1 cellular context compared by ENCODE assay signal in the genomic region with DNA sequence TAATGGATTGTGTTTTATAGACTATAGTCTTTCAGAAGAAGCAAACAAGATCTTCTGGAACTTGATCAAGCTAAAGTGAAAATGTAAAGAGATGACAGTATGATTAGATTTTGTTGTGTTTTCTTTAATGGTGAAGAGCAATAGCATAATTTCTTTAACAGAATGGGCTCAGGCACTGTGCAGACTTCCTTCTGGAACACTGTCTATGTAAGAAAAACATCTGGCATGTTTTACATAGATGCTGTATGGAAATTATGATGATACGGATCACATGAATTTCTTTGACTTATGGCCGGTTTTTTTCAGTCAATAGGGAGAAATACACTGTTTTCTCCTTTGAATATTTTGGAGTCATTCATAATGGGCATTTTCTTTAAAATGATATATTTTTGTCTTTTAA.
TF ChIP-seq lines count a peak whose summit lies in the region.

No MANE protein-coding gene starts in this region.

TF ChIP-seq in HCT116, 20 proteins besides CTCF, POLR2A, EP300 and RAD21 (continued from another document):
- TF ChIP-seq, protein P1, sequence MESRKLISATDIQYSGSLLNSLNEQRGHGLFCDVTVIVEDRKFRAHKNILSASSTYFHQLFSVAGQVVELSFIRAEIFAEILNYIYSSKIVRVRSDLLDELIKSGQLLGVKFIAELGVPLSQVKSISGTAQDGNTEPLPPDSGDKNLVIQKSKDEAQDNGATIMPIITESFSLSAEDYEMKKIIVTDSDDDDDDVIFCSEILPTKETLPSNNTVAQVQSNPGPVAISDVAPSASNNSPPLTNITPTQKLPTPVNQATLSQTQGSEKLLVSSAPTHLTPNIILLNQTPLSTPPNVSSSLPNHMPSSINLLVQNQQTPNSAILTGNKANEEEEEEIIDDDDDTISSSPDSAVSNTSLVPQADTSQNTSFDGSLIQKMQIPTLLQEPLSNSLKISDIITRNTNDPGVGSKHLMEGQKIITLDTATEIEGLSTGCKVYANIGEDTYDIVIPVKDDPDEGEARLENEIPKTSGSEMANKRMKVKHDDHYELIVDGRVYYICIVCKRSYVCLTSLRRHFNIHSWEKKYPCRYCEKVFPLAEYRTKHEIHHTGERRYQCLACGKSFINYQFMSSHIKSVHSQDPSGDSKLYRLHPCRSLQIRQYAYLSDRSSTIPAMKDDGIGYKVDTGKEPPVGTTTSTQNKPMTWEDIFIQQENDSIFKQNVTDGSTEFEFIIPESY (IDR thresholded peaks at IDR 0.05; ENCODE audit: extremely low read depth, insufficient replicate concordance, low read length) = no peak
- TF ChIP-seq CEBPB (IDR thresholded peaks at IDR 0.05; ENCODE audit: low read depth) (no peak), SP1 (IDR thresholded peaks at IDR 0.05; ENCODE audit: low read depth) (no peak), JUND (IDR thresholded peaks at IDR 0.05) (no peak), ELF1 (IDR thresholded peaks at IDR 0.05; ENCODE audit: borderline replicate concordance, low read depth) (no peak), EZH2 (IDR thresholded peaks at IDR 0.05) (no peak), ZNF274 (IDR thresholded peaks at IDR 0.05; ENCODE audit: low read depth, low read length) (no peak), ZFX (IDR thresholded peaks at IDR 0.05) (no peak), EGR1 (IDR thresholded peaks at IDR 0.05; ENCODE audit: low read depth) (no peak), CBX3 (IDR thresholded peaks at IDR 0.05; ENCODE audit: low read depth) (no peak), SIN3A (IDR thresholded peaks at IDR 0.05; ENCODE audit: low read depth) (no peak)
- TF ChIP-seq, protein P2, sequence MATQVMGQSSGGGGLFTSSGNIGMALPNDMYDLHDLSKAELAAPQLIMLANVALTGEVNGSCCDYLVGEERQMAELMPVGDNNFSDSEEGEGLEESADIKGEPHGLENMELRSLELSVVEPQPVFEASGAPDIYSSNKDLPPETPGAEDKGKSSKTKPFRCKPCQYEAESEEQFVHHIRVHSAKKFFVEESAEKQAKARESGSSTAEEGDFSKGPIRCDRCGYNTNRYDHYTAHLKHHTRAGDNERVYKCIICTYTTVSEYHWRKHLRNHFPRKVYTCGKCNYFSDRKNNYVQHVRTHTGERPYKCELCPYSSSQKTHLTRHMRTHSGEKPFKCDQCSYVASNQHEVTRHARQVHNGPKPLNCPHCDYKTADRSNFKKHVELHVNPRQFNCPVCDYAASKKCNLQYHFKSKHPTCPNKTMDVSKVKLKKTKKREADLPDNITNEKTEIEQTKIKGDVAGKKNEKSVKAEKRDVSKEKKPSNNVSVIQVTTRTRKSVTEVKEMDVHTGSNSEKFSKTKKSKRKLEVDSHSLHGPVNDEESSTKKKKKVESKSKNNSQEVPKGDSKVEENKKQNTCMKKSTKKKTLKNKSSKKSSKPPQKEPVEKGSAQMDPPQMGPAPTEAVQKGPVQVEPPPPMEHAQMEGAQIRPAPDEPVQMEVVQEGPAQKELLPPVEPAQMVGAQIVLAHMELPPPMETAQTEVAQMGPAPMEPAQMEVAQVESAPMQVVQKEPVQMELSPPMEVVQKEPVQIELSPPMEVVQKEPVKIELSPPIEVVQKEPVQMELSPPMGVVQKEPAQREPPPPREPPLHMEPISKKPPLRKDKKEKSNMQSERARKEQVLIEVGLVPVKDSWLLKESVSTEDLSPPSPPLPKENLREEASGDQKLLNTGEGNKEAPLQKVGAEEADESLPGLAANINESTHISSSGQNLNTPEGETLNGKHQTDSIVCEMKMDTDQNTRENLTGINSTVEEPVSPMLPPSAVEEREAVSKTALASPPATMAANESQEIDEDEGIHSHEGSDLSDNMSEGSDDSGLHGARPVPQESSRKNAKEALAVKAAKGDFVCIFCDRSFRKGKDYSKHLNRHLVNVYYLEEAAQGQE (IDR thresholded peaks at IDR 0.05; ENCODE audit: low read depth) = no peak
- TF ChIP-seq, protein P3, sequence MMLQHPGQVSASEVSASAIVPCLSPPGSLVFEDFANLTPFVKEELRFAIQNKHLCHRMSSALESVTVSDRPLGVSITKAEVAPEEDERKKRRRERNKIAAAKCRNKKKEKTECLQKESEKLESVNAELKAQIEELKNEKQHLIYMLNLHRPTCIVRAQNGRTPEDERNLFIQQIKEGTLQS (IDR thresholded peaks at IDR 0.05) = no peak
